18 cellular contexts compared by ENCODE assay signal in the genomic region with DNA sequence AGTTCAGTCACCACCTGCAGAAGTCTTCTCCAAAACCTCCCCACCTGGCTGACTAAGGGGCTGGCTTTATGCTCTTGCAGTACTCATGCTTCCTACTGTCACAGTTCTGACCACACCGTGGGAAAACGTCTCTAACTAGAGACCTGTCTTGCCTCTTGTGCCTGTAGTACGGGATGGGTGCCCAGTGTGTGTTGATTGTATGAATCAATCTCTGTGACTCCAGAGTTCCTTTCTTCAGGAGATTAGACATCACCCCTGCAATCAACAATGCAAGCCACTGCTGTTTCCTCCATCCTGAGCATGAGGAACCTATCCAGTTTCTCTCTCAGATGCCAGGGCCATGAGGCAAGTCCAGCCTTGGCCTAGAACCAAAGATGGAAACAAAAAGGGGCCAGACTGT.
"Had no signal": no experiment of that assay in that cellular context is flagged by ENCODE, and none has a peak within 500 bp of the region (broad histone marks: within the 10 kb centered on the region; RNA-seq: fewer than 3 reads in every experiment).

No MANE protein-coding gene starts in this region.

- H3K4me3 ChIP-seq: breast epithelium, left lung, mucosa of descending colon, transverse colon had no signal

- H3K27ac ChIP-seq: breast epithelium, left lung, neutrophil, transverse colon had no signal

- ATAC-seq: activated T-cell treated with anti-CD3 and anti-CD28 coated beads, Interleukin-2, amount 50 U/mL, for 72 hours; left lung; mucosa of descending colon; naive thymus-derived CD8-positive, alpha-beta T cell; right cardiac atrium had no signal

- H3K9me3 ChIP-seq: breast epithelium, left lung, mucosa of descending colon, neutrophil, transverse colon had no signal

- H3K27me3 ChIP-seq: breast epithelium, left lung, transverse colon had no signal

- DNase-seq: activated CD4-positive, alpha-beta T cell treated with anti-CD3 and anti-CD28 coated beads, Interleukin-2, amount 10 ng/mL, durations not matched to agents 24 days and 14 days; activated CD4-positive, CD25-positive, alpha-beta regulatory T cell; activated CD8-positive, alpha-beta memory T cell treated with anti-CD3 and anti-CD28 coated beads, Interleukin-2, amount 50 U/mL, for 48 hours; activated gamma-delta T cell treated with Interleukin-2 at 50 U/mL for 16 hours; activated T-cell treated with anti-CD3 and anti-CD28 coated beads, Interleukin-2, amount 50 U/mL, for 72 hours; effector memory CD4-positive, alpha-beta T cell; islet precursor cell; left lung; mucosa of descending colon; right cardiac atrium; small intestine; stimulated activated CD4-positive, alpha-beta T cell treated with anti-CD3 and anti-CD28 coated beads, Interleukin-4, amount 100 ng/mL, for 4 hours; stimulated activated CD8-positive, alpha-beta memory T cell treated with anti-CD3 and anti-CD28 coated beads, Interleukin-4, amount 100 ng/mL, for 48 hours; stimulated activated naive CD4-positive, alpha-beta T cell treated with Interleukin-2 at 50 U/mL for 16 hours; transverse colon had no signal

- H3K36me3 ChIP-seq: breast epithelium, left lung, neutrophil, transverse colon had no signal

- H3K4me1 ChIP-seq: left lung had no signal
